7 cellular contexts compared by ENCODE assay signal in the genomic region with DNA sequence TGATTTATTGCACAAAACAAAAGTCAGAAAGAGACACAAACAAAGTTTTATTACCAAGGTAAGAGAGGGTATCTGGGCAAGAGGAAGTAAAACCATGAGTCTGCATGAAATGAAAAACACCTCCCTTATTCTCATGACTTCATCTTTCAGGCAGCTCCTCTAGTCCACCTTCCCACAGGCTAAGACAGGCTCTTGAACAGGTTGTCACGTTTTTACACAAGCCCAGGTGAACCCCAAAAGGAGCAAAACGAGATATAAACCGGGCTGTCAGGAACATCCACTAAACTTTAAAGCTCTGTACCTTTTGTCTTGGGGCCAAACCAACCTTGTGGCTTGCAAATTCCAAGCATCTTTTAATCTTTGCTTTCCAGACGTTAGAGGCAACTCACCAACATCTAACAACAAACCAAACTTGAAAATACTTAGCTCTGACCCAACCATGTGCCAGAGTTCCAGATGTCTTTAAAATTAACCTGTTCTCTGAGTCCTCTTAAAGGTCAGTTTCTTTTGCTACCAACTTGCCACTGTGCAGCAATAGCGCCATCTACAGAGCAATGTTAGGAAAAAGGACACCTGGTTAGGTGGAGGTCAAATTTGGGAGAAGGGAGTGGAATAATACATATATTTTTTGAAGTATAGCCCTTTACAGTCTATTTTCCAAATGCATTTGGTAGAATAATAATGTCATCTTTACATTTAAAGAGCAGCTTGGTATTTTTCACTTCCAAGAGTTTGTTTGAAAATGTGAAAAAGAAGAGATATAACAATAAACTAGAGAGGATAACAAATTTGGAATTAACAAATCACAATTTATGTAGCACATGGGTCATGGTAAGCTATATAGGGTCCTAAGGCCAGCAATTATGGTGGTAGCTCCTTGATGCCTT.
A peak's percentile ranks its signal among the peaks of the same experiment; 100 is the strongest.
DNase-seq lines count a peak whose midpoint lies in the region; ATAC-seq and TF ChIP-seq lines count a peak whose summit lies in the region.

No MANE protein-coding gene starts in this region.

- H3K9me3 Mint-ChIP-seq in brain: no peaks in the 10 kb centered on the region

- ATAC-seq in GM21390 (IDR thresholded peaks at IDR 0.05; ENCODE audit: unreplicated experiment) (peak; percentile 96), HG03558 (IDR thresholded peaks at IDR 0.05; ENCODE audit: extremely low read depth, unreplicated experiment) (peak; percentile 72), mucosa of descending colon (peak; percentile 76)

- H3K36me3 ChIP-seq in SJCRH30 (no peaks in the 10 kb centered on the region), mucosa of descending colon (ENCODE audit: low read depth) (no peaks in the 10 kb centered on the region)

- intact Hi-C loops in mucosa of descending colon (cut with DNase I, micrococcal nuclease): no loop called here

- no peak overlapping the region for H3K27ac Mint-ChIP-seq in brain

- no peak overlapping the region for H3K27ac ChIP-seq in SJCRH30

- no peaks in the 10 kb centered on the region for H3K36me3 Mint-ChIP-seq in brain

- H3K4me3 Mint-ChIP-seq in brain: no peak overlapping the region

- H3K9me3 ChIP-seq in SJCRH30 (replicated peaks) (no peaks in the 10 kb centered on the region), mucosa of descending colon (no peaks in the 10 kb centered on the region)

- H3K27me3 ChIP-seq in SJCRH30: no peaks in the 10 kb centered on the region

- TF ChIP-seq CTCF in GM10266 (IDR thresholded peaks at IDR 0.05; ENCODE audit: control insufficient read depth, insufficient read depth, low read depth, missing control alignments) (peak; percentile 81), brain (conservative IDR thresholded peaks at IDR 0.05) (peak; percentile 37 to 64), mucosa of descending colon (IDR thresholded peaks at IDR 0.05) (peak; percentile 48)

- DNase-seq in GM10266 (ENCODE audit: extremely low spot score) (peak; percentile 59), SJCRH30 (peak; percentile 17 to 73), mucosa of descending colon (peak in 1 of 3 donors; percentile 65), nucleus accumbens (lab: John Stamatoyannopoulos, UW) (no peak)

- H3K4me1 ChIP-seq in SJCRH30 (no peaks in the 10 kb centered on the region), mucosa of descending colon (ENCODE audit: low read depth) (peaks cover 12% of the 10 kb centered on the region)

- H3K4me3 ChIP-seq in SJCRH30 (no peak overlapping the region), mucosa of descending colon (no peak overlapping the region)

- H3K27me3 Mint-ChIP-seq in brain: no peaks in the 10 kb centered on the region

- no peaks in the 10 kb centered on the region for H3K4me1 Mint-ChIP-seq in brain

Comparison
In these comparisons a context has a peak if more than half of its experiments do, and no peak if none do; other contexts are left out.
1. DNase-seq: peak in GM10266 (single experiment) and SJCRH30 (2 of 2); none in nucleus accumbens (0 of 56).
2. Peak in every context shown above with its lines, with median percentiles within 50 percentile points of each other: CTCF ChIP-seq and ATAC-seq.